ENCODE assay signal across 8 cellular contexts in the genomic region with DNA sequence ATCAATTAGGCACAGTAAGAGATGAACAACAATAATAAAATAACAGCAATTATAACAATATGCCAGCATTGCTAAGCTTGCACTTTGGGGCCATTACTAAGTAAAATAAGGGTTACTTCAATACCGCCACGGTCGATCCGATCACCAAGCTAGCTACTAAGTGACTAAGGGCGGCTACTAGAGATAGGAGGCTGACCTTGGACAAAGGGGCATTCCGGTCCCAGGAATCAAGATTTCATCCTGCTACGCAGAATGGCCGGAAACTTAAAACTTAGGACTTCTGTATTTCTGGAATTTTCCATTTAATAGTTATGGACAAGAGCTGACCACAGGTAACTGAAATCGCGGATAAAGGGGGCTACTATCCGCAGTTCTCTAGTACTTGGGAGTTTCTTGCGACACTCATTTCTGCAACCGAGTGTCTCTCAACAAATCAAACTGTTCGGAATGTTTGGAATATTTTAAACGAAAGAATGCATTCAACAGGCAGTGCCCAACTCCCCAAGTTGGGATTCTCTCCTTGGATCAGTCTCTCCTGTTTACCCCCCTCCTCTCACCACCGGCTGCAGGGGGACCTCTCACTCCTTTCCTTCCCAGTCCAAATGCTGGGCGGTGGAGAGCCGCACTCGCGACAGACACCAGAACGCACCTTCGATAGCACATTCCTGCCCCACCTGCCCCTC. TPM values are rescaled to one million over a fixed set of nuclear protein-coding genes. Genes with fewer than 3 reads are reported as not detected.
DNase-seq lines count a peak whose midpoint lies in the region; ATAC-seq and TF ChIP-seq lines count a peak whose summit lies in the region.

No MANE protein-coding gene starts in this region.

- TF ChIP-seq CTCF in PC-3 (conservative IDR thresholded peaks at IDR 0.05; ENCODE audit: low read depth, low read length) (no peak), endodermal cell (conservative IDR thresholded peaks at IDR 0.05) (peak; percentile 34)

- H3K27ac Mint-ChIP-seq in endodermal cell = peak overlapping the region; percentile 74

- DNase-seq in PC-3 (peak; percentile 3), endodermal cell (no peak), cortex of kidney (lab: John Stamatoyannopoulos, UW) (no peak)

- H3K4me3 Mint-ChIP-seq in endodermal cell = peak overlapping the region; percentile 82

- no peaks in the 10 kb centered on the region for H3K9me3 Mint-ChIP-seq in endodermal cell

- POLR2A ChIA-PET in PC-3 (lab: Charles Lee; ENCODE audit: unreplicated experiment) = interaction anchor here (0.6 kb wide), 1 partner anchor 109 kb away, joined by 3 read pairs; no protein-coding TSS in a partner anchor

- 47 to 50% methylated on average over 21 to 22 of the region's 22 CpGs for WGBS in endodermal cell (ENCODE audit: insufficient coverage in 1 of 2, insufficient read length in 1 of 2), 2 experiments

- no peaks in the 10 kb centered on the region for H3F3A ChIP-seq in PC-3 (ENCODE audit: low read length, unreplicated experiment)

- ATAC-seq in PC-3 (peak; percentile 35), GM19328 (IDR thresholded peaks at IDR 0.05; ENCODE audit: unreplicated experiment) (no peak), HG03442 (IDR thresholded peaks at IDR 0.05; ENCODE audit: unreplicated experiment) (no peak), GM21526 (IDR thresholded peaks at IDR 0.05; ENCODE audit: low FRiP score, unreplicated experiment) (no peak)

- CTCF ChIA-PET in PC-3 (lab: Charles Lee) = interaction anchor here (0.6 kb wide), 1 partner anchor 77 kb away, joined by 3 read pairs; no protein-coding TSS in a partner anchor

- H3K9ac ChIP-seq in PC-3 (ENCODE audit: low read length) = peak overlapping the region; percentile 74
- peak overlapping the region; percentile 8 for H3K9ac ChIP-seq in endodermal cell (ENCODE audit: extremely low read depth, low read length, poor library complexity, severe bottlenecking)

- H4K20me1 ChIP-seq in PC-3 (ENCODE audit: low read length) = no peaks in the 10 kb centered on the region

- H3K4me2 ChIP-seq in PC-3 (ENCODE audit: low read length) = peak overlapping the region; percentile 98

- peaks cover 19% of the 10 kb centered on the region for H3K4me1 ChIP-seq in PC-3 (ENCODE audit: insufficient read depth, low read length)
- H3K4me1 ChIP-seq in endodermal cell (ENCODE audit: control insufficient read depth, insufficient read depth, low read length) = peaks cover 4% of the 10 kb centered on the region
- peaks cover 0 to 24% of the 10 kb centered on the region in 2 donors for H3K4me1 ChIP-seq in muscle layer of duodenum (ENCODE audit: control insufficient read depth in 1 of 2, insufficient read depth in 2 of 2, low read length in 2 of 2)

- H3K79me2 ChIP-seq in PC-3 (ENCODE audit: low read length) = peaks cover 64% of the 10 kb centered on the region

- no peaks in the 10 kb centered on the region for H3K9me2 ChIP-seq in PC-3 (replicated peaks; ENCODE audit: low read length)

- peaks cover 24% of the 10 kb centered on the region for H3K4me1 Mint-ChIP-seq in endodermal cell

- H3K27ac ChIP-seq in PC-3 (ENCODE audit: low read length) (no peak overlapping the region), endodermal cell (ENCODE audit: low read depth, low read length) (no peak overlapping the region), muscle layer of duodenum (ENCODE audit: low read length) (peak overlapping the region; percentile 83)

- BruUV-seq in PC-3 (replicated peaks; lab: Mats Ljungman, UMichigan) = TSS peak; percentile 43

- H3K36me3 ChIP-seq in PC-3 (ENCODE audit: low read depth, low read length) (no peaks in the 10 kb centered on the region), endodermal cell (ENCODE audit: control insufficient read depth, insufficient read depth, low read length) (no peaks in the 10 kb centered on the region), muscle layer of duodenum (ENCODE audit: control insufficient read depth in 1 of 2, insufficient read depth in 2 of 2, low read length in 2 of 2) (no peaks in the 10 kb centered on the region)

- H3K27me3 Mint-ChIP-seq in endodermal cell (ENCODE audit: insufficient read depth) = peaks cover 44% of the 10 kb centered on the region

- H3K27me3 ChIP-seq in PC-3 (ENCODE audit: low read length) (no peaks in the 10 kb centered on the region), endodermal cell (ENCODE audit: control insufficient read depth, insufficient read depth, low read length, poor library complexity, severe bottlenecking) (peaks cover 28% of the 10 kb centered on the region), muscle layer of duodenum (ENCODE audit: low read depth, low read length) (no peaks in the 10 kb centered on the region)

- H3K36me3 Mint-ChIP-seq in endodermal cell (ENCODE audit: low read depth) = no peaks in the 10 kb centered on the region

- peak overlapping the region; percentile 70 for H2AFZ ChIP-seq in PC-3 (ENCODE audit: low read length)

- intact Hi-C loops in PC-3 (cut with micrococcal nuclease) = no loop called here

- H3K9me3 ChIP-seq in PC-3 (ENCODE audit: low read length) (no peaks in the 10 kb centered on the region), endodermal cell (ENCODE audit: control insufficient read depth, low read length) (no peaks in the 10 kb centered on the region), muscle layer of duodenum (ENCODE audit: control insufficient read depth in 1 of 2, low read length in 2 of 2) (no peaks in the 10 kb centered on the region)

- H3K4me3 ChIP-seq in GM08714 (ENCODE audit: low read length) (peak overlapping the region; percentile 46; the same call in 1 of the 2 replicates), PC-3 (ENCODE audit: low read length) (peak overlapping the region; percentile 100), endodermal cell (ENCODE audit: low read length) (peak overlapping the region; percentile 81), muscle layer of duodenum (ENCODE audit: low read depth in 1 of 2, low read length in 2 of 2) (peak overlapping the region; percentile 87 to 88)

RNA-seq across cellular contexts. Expression of a gene that starts 0.6 kb away (rescaled TPM):
- 6.2 and 8.2 TPM in 2 replicates for total RNA-seq in PC-3 (2014; rRNA removed)
- total RNA-seq in endodermal cell = 10 to 100 TPM; 27.4 to 29.1 TPM
- 38.6 TPM for polyA plus RNA-seq in endodermal cell (2013, experiment 1 of 2)
- 38.0 TPM for polyA plus RNA-seq in endodermal cell (2013, experiment 2 of 2)

RNA-seq across cellular contexts. Expression of a gene that starts 44.8 kb away (rescaled TPM):
- total RNA-seq in PC-3 (2014; rRNA removed) (3.1 and 3.3 TPM in 2 replicates), endodermal cell (10 to 100 TPM; 20.8 to 32.0 TPM)
- polyA plus RNA-seq in endodermal cell (2013, experiment 1 of 2) = 21.3 TPM
- 18.6 TPM for polyA plus RNA-seq in endodermal cell (2013, experiment 2 of 2)

RNA-seq across cellular contexts. Expression of a gene that starts 47.4 kb away (rescaled TPM):
- not detected in 2 replicates for total RNA-seq in PC-3 (2014; rRNA removed)
- not detected for total RNA-seq in endodermal cell
- not detected for polyA plus RNA-seq in endodermal cell (2013, experiment 1 of 2)
- polyA plus RNA-seq in endodermal cell (2013, experiment 2 of 2) = not detected

Comparison
In these comparisons a context has a peak if more than half of its experiments do, and no peak if none do; other contexts are left out.
1. H3K4me3 ChIP-seq: peak in every context shown above with its lines; median percentile 100 in PC-3; 88 in muscle layer of duodenum; 81 in endodermal cell; 46 in GM08714.